20 cellular contexts compared by ENCODE assay signal in genomic region chr2:239341840-239342239, GRCh38. TPM values are rescaled to one million over a fixed set of nuclear protein-coding genes. Genes with fewer than 3 reads are reported as not detected.
DNase-seq lines count a peak whose midpoint lies in the region; ATAC-seq, FAIRE-seq and TF ChIP-seq lines count a peak whose summit lies in the region.
"Had no signal": no experiment of that assay in that cellular context is flagged by ENCODE, and none has a peak within 500 bp of the region (broad histone marks: within the 10 kb centered on the region; RNA-seq: fewer than 3 reads in every experiment).

No MANE protein-coding gene starts in this region.

- H3K4me3 Mint-ChIP-seq in activated naive CD8-positive, alpha-beta T cell treated with anti-CD3 and anti-CD28 coated beads for 36 hours = no peak overlapping the region
- H3K4me3 Mint-ChIP-seq: CD14-positive monocyte; CD4-positive, alpha-beta memory T cell; H9 had no signal

- no peak for TF ChIP-seq EP300 in HepG2 (IDR thresholded peaks at IDR 0.05; ENCODE audit: low read depth in 2 of 2, low read length in 2 of 2)
- TF ChIP-seq EP300 in HepG2 (CRISPR knock-in tag; IDR thresholded peaks at IDR 0.05; ENCODE audit: borderline replicate concordance) = no peak
- TF ChIP-seq EP300 in gastroesophageal sphincter (IDR thresholded peaks at IDR 0.05) = no peak

- H3K27me3 Mint-ChIP-seq in activated naive CD8-positive, alpha-beta T cell treated with anti-CD3 and anti-CD28 coated beads for 36 hours = no peaks in the 10 kb centered on the region
- H3K27me3 Mint-ChIP-seq: CD4-positive, alpha-beta memory T cell had no signal

- no peaks in the 10 kb centered on the region for H3K9me3 ChIP-seq in HepG2 (ENCODE audit: low read length)
- no peaks in the 10 kb centered on the region for H3K9me3 ChIP-seq in right lobe of liver
- H3K9me3 ChIP-seq in gastroesophageal sphincter = no peaks in the 10 kb centered on the region
- H3K9me3 ChIP-seq in stomach smooth muscle (ENCODE audit: control insufficient read depth in 2 of 2, low read length in 2 of 2) = no peaks in the 10 kb centered on the region
- H3K9me3 ChIP-seq: A549 had no signal

- H2AFZ ChIP-seq in HepG2 (ENCODE audit: low read length) = no peak overlapping the region

- H3K36me3 Mint-ChIP-seq in activated naive CD8-positive, alpha-beta T cell treated with anti-CD3 and anti-CD28 coated beads for 36 hours = peaks cover 7% of the 10 kb centered on the region

- TF ChIP-seq POLR2A in HepG2 (IDR thresholded peaks at IDR 0.05; ENCODE audit: insufficient read depth in 1 of 2, low read depth in 2 of 2, low read length in 2 of 2) (no peak), right lobe of liver (IDR thresholded peaks at IDR 0.05) (no peak), gastroesophageal sphincter (IDR thresholded peaks at IDR 0.05) (no peak)

- H3K79me2 ChIP-seq in HepG2 (ENCODE audit: insufficient read depth, low read length) = peaks cover 41% of the 10 kb centered on the region

- TF ChIP-seq RAD21 in HepG2 (CRISPR knock-in tag; IDR thresholded peaks at IDR 0.05) = no peak

- DNase-seq in HepG2 (ENCODE audit: low spot score) = no peak
- no peak for DNase-seq in right lobe of liver
- no peak for DNase-seq in activated naive CD8-positive, alpha-beta T cell treated with anti-CD3 and anti-CD28 coated beads for 36 hours
- DNase-seq in NCI-H510A treated with DMSO at 0.1 percent for 48 hours (lab: John Stamatoyannopoulos, UW) = no peak
- DNase-seq: AML-193; CD4-positive, alpha-beta memory T cell; DMS153; DMS79; GF-D8; H9; IMR-90 had no signal

- FAIRE-seq in HepG2 (lab: Jason Lieb, UNC) = no peak
- FAIRE-seq: A549, GM19239, H1 had no signal

- TF ChIP-seq CTCF in HepG2 (CRISPR knock-in tag; IDR thresholded peaks at IDR 0.05) (no peak), right lobe of liver (IDR thresholded peaks at IDR 0.05) (no peak), gastroesophageal sphincter (IDR thresholded peaks at IDR 0.05) (no peak)

- in situ Hi-C loops in HepG2 (cut with HindIII; ENCODE audit: extremely low pct_ligation_motif_present, low pct_unique_long_range_greater_than_20kb) = no loop called here

- no peak overlapping the region for H3K27ac Mint-ChIP-seq in activated naive CD8-positive, alpha-beta T cell treated with anti-CD3 and anti-CD28 coated beads for 36 hours

- no TSS peak for BruUV-seq in HepG2 (replicated peaks; lab: Mats Ljungman, UMichigan)

- ATAC-seq in HepG2 (no peak), right lobe of liver (no peak), gastroesophageal sphincter (no peak), esophagus mucosa (no peak)
- ATAC-seq: A549 had no signal

- no peak overlapping the region for H3K27ac ChIP-seq in HepG2 (ENCODE audit: extremely low read length, insufficient read depth, low read length)
- H3K27ac ChIP-seq in right lobe of liver = no peak overlapping the region
- peak overlapping the region in 3 of 4 donors; percentile 55 to 73 (median 72) for H3K27ac ChIP-seq in gastroesophageal sphincter
- H3K27ac ChIP-seq in stomach smooth muscle (ENCODE audit: low read length) = peak overlapping the region; percentile 46
- H3K27ac ChIP-seq: 22Rv1, A549, HL-60 had no signal

- H3K9me3 Mint-ChIP-seq in activated naive CD8-positive, alpha-beta T cell treated with anti-CD3 and anti-CD28 coated beads for 36 hours = no peaks in the 10 kb centered on the region

- H4K20me1 ChIP-seq in HepG2 (ENCODE audit: insufficient read depth, low read length) = peaks cover 42% of the 10 kb centered on the region; the same call in 1 of the 2 replicates

- H3K9ac ChIP-seq in HepG2 (ENCODE audit: insufficient read depth, low read depth, low read length) = no peak overlapping the region
- H3K9ac ChIP-seq in stomach smooth muscle (ENCODE audit: low read length in 2 of 2) = no peak overlapping the region

- 93% methylated on average over 2 of the region's 2 CpGs for WGBS in HepG2 (ENCODE audit: low lambda C conversion rate)
- WGBS in right lobe of liver (ENCODE audit: insufficient coverage, low coverage, low lambda C conversion rate, missing lambda C conversion rate) = 86% methylated on average over 1 of the region's 2 CpGs
- WGBS in gastroesophageal sphincter (ENCODE audit: low coverage in 1 of 2), 2 donors = 69% methylated on average over 2 of the region's 2 CpGs; no CpG with 5 or more reads in 1 of the 2 donors

- POLR2A ChIA-PET in HepG2 (lab: Yijun Ruan, JAX) = no interaction called here

- H3K4me1 Mint-ChIP-seq in activated naive CD8-positive, alpha-beta T cell treated with anti-CD3 and anti-CD28 coated beads for 36 hours = peaks cover 24% of the 10 kb centered on the region

- H3K4me1 ChIP-seq in HepG2 (ENCODE audit: insufficient read depth, low read length) (peaks cover 11% of the 10 kb centered on the region), right lobe of liver (peaks cover 0 to 11% (median 0%) of the 10 kb centered on the region in 4 donors), gastroesophageal sphincter (peaks cover 0 to 84% (median 15%) of the 10 kb centered on the region in 3 donors), stomach smooth muscle (ENCODE audit: control insufficient read depth, insufficient read depth, low read length) (peaks cover 35% of the 10 kb centered on the region)
- H3K4me1 ChIP-seq: A549 had no signal

- H3K4me2 ChIP-seq in HepG2 (ENCODE audit: low read depth, low read length) = no peak overlapping the region
- H3K4me2 ChIP-seq: A549 had no signal

- intact Hi-C loops in HepG2 (cut with micrococcal nuclease; ENCODE audit: unreplicated experiment) (no loop called here), right lobe of liver (cut with DNase I) (no loop called here)

- H3K36me3 ChIP-seq in HepG2 (replicated peaks in 1 of 2; ENCODE audit: control insufficient read depth in 1 of 2, insufficient read depth in 2 of 2, low read length in 2 of 2) (peaks cover 0 to 4% of the 10 kb centered on the region in 2 experiments; a peak in 3 of 5 replicates), right lobe of liver (no peaks in the 10 kb centered on the region), gastroesophageal sphincter (no peaks in the 10 kb centered on the region), stomach smooth muscle (ENCODE audit: control insufficient read depth in 2 of 2, insufficient read depth in 2 of 2, low read length in 2 of 2) (no peaks in the 10 kb centered on the region)

- H3K4me3 ChIP-seq in HepG2 (replicated peaks in 1 of 3; ENCODE audit: insufficient read depth in 1 of 3, low read depth in 2 of 3, low read length in 3 of 3) (no peak overlapping the region), right lobe of liver (no peak overlapping the region), gastroesophageal sphincter (no peak overlapping the region), stomach smooth muscle (ENCODE audit: low read length in 2 of 2) (no peak overlapping the region)
- H3K4me3 ChIP-seq: A549 had no signal

- CTCF ChIA-PET in HepG2 (lab: Yijun Ruan, JAX; ENCODE audit: low intra/inter-chr PET ratio, low total read pairs) = no interaction called here

- no peaks in the 10 kb centered on the region for H3K27me3 ChIP-seq in HepG2 (ENCODE audit: control insufficient read depth in 1 of 2, insufficient read depth in 2 of 2, low read length in 2 of 2)
- H3K27me3 ChIP-seq in right lobe of liver = no peaks in the 10 kb centered on the region
- no peaks in the 10 kb centered on the region for H3K27me3 ChIP-seq in gastroesophageal sphincter
- H3K27me3 ChIP-seq in stomach smooth muscle (ENCODE audit: control insufficient read depth in 1 of 2, insufficient read depth in 2 of 2, low read length in 2 of 2) = no peaks in the 10 kb centered on the region

TF ChIP-seq in HepG2, 621 proteins besides CTCF, POLR2A, EP300 and RAD21:
- TF ChIP-seq ZNF501 (CRISPR knock-in tag; IDR thresholded peaks at IDR 0.05) (no peak), ZNF564 (CRISPR knock-in tag; IDR thresholded peaks at IDR 0.05) (peak; percentile 90; the same call in 1 of the 2 replicates)
TF ChIP-seq in HepG2: peak in this region for 1.

RNA-seq across cellular contexts. Expression of gene HDAC4, which starts 59.0 kb away (rescaled TPM):
- total RNA-seq in HepG2 (2016; rRNA removed; fragmentation: Illumina TruSeq; extraction: Trizol) (9.1 and 10.1 TPM in 2 replicates), right lobe of liver (10 to 100 TPM in 5 of 6 experiments, 1 to 10 TPM in 1; 8.9 to 22.4 (median 14.7) TPM), gastroesophageal sphincter (100 to 1,000 TPM in 1 of 4 donors, 10 to 100 TPM in 3; 41.3 to 104 (median 85.8) TPM), esophagus mucosa (33.9 TPM)
- 19.0 and 23.2 TPM in 2 replicates for total RNA-seq in HepG2 (2016; cell fraction: cytosol; rRNA removed; fragmentation: Illumina TruSeq; extraction: Trizol; ENCODE audit: low read depth)
- total RNA-seq in HepG2 (2016; cell fraction: insoluble cytoplasmic fraction; rRNA removed; fragmentation: Illumina TruSeq; extraction: Trizol) = 8.7 and 10.2 TPM in 2 replicates
- total RNA-seq in HepG2 (2016; cell fraction: membrane; rRNA removed; fragmentation: Illumina TruSeq; extraction: Trizol) = 8.0 and 11.2 TPM in 2 replicates
- 14.9 and 20.4 TPM in 2 replicates for total RNA-seq in HepG2 (2016; cell fraction: nucleus; rRNA removed; fragmentation: Illumina TruSeq; extraction: Trizol)
- polyA plus RNA-seq in HepG2 (2011; rRNA removed) = 11.5 and 11.9 TPM in 2 replicates
- polyA plus RNA-seq in HepG2 (2011; cell fraction: cytosol; rRNA removed) = 6.8 and 7.6 TPM in 2 replicates
- polyA plus RNA-seq in HepG2 (2011; cell fraction: nucleus; rRNA removed) = 60.5 and 78.4 TPM in 2 replicates
- polyA plus RNA-seq in HepG2 (2012) = 8.7 and 10.7 TPM in 2 replicates
- polyA plus RNA-seq in HepG2 (2016; cell fraction: cytosol; fragmentation: Illumina TruSeq; extraction: Trizol; ENCODE audit: low read depth) = 0.57 and 0.92 TPM in 2 replicates
- 5.1 and 7.0 TPM in 2 replicates for polyA plus RNA-seq in HepG2 (2016; cell fraction: insoluble cytoplasmic fraction; fragmentation: Illumina TruSeq; extraction: Trizol; ENCODE audit: low read depth)
- polyA plus RNA-seq in HepG2 (2016; cell fraction: membrane; fragmentation: Illumina TruSeq; extraction: Trizol; ENCODE audit: low read depth) = 1.6 and 2.5 TPM in 2 replicates
- 12.4 and 16.1 TPM in 2 replicates for polyA plus RNA-seq in HepG2 (2016; cell fraction: nucleus; fragmentation: Illumina TruSeq; extraction: Trizol; ENCODE audit: insufficient read depth, low read depth)
- polyA minus RNA-seq in HepG2 (2011; rRNA and poly(A)+ RNA removed; ENCODE audit: low replicate concordance) = 27.5 and 29.0 TPM in 2 replicates
- polyA minus RNA-seq in HepG2 (2011; cell fraction: cytosol; rRNA and poly(A)+ RNA removed) = 10.9 and 14.4 TPM in 2 replicates
- polyA minus RNA-seq in HepG2 (2011; cell fraction: nucleus; rRNA and poly(A)+ RNA removed) = 64.9 and 80.1 TPM in 2 replicates
- 10 to 100 TPM; 19.1 to 20.2 TPM for total RNA-seq in activated naive CD8-positive, alpha-beta T cell treated with anti-CD3 and anti-CD28 coated beads for 36 hours

Comparison
In these comparisons a context has a peak if more than half of its experiments do, and no peak if none do; other contexts are left out.
1. H3K27ac ChIP-seq: peak in gastroesophageal sphincter (3 of 4) and stomach smooth muscle (single experiment); none in HepG2 (single experiment) and right lobe of liver (0 of 3).